Comparison of ENCODE assay signal across 17 cellular contexts in the genomic region with DNA sequence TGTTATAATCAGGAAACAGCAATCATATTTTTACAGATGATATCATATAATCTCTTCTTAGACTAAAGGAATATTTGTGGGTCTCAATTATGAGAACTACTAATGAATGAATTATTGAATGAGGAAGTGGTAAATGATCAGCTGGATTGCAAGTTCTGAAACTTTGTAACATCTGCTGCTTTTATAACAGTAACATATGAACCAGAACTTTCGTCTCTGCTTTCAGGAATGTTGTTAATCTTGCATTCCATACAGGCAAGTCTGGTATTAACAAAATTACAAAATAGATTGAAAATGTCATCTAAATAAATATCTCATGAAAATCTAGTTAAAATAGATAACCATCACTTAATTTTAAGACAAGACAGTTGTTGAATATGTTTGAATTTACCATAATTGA.
"Had no signal": no experiment of that assay in that cellular context is flagged by ENCODE, and none has a peak within 500 bp of the region (broad histone marks: within the 10 kb centered on the region; RNA-seq: fewer than 3 reads in every experiment).

No MANE protein-coding gene starts in this region.

- H3K27me3 ChIP-seq: brain microvascular endothelial cell, heart right ventricle, transverse colon, vagina had no signal

- ATAC-seq: activated CD4-positive, alpha-beta T cell treated with anti-CD3 and anti-CD28 coated beads for 36 hours; activated CD8-positive, alpha-beta memory T cell treated with anti-CD3 and anti-CD28 coated beads, Interleukin-2, amount 10 ng/mL, durations not matched to agents 7 days and 5 days; heart right ventricle; right cardiac atrium had no signal

- H3K36me3 ChIP-seq: brain microvascular endothelial cell, heart right ventricle, left ventricle myocardium inferior, transverse colon, vagina had no signal

- DNase-seq: activated CD4-positive, alpha-beta memory T cell treated with anti-CD3 and anti-CD28 coated beads for 36 hours; activated CD4-positive, alpha-beta T cell treated with anti-CD3 and anti-CD28 coated beads for 36 hours; activated CD8-positive, alpha-beta memory T cell treated with anti-CD3 and anti-CD28 coated beads, Interleukin-2, amount 10 ng/mL, durations not matched to agents 7 days and 5 days; activated naive CD8-positive, alpha-beta T cell treated with anti-CD3 and anti-CD28 coated beads for 36 hours; brain microvascular endothelial cell; central memory CD4-positive, alpha-beta T cell; cortex of kidney; heart right ventricle; kidney glomerular epithelial cell; left ventricle myocardium inferior; occipital lobe; right cardiac atrium; stimulated activated CD4-positive, alpha-beta T cell treated with anti-CD3 and anti-CD28 coated beads, Interleukin-15, amount 100 ng/mL, for 24 hours; stimulated activated CD4-positive, alpha-beta T cell treated with anti-CD3 and anti-CD28 coated beads, Interleukin-2, amount 100 ng/mL, for 48 hours; transverse colon had no signal

- H3K27ac ChIP-seq: brain microvascular endothelial cell, heart right ventricle, left ventricle myocardium inferior, skin epidermis, transverse colon, vagina had no signal

- H3K4me3 ChIP-seq: heart right ventricle, left ventricle myocardium inferior, skin epidermis, transverse colon, vagina had no signal

- H3K9me3 ChIP-seq: heart right ventricle, left ventricle myocardium inferior, transverse colon, vagina had no signal

- H3K4me1 ChIP-seq: heart right ventricle, left ventricle myocardium inferior, transverse colon, vagina had no signal
